ENCODE assay signal across 17 cellular contexts in genomic region chr11:116219171-116219635, GRCh38.
DNase-seq lines count a peak whose midpoint lies in the region; ATAC-seq and TF ChIP-seq lines count a peak whose summit lies in the region.
"Had no signal": no experiment of that assay in that cellular context is flagged by ENCODE, and none has a peak within 500 bp of the region (broad histone marks: within the 10 kb centered on the region; RNA-seq: fewer than 3 reads in every experiment).

No MANE protein-coding gene starts in this region.

- peaks cover 0 to 7% (median 0%) of the 10 kb centered on the region in 9 donors for H3K4me1 ChIP-seq in heart right ventricle
- H3K4me1 ChIP-seq in right atrium auricular region, result no peaks in the 10 kb centered on the region
- H3K4me1 ChIP-seq in foreskin keratinocyte, result no peaks in the 10 kb centered on the region
- H3K4me1 ChIP-seq: right lobe of liver had no signal

- no peak overlapping the region for H3K27ac Mint-ChIP-seq in activated naive CD8-positive, alpha-beta T cell treated with anti-CD3 and anti-CD28 coated beads, Interleukin-2, amount 50 U/mL, for 24 hours
- no peak overlapping the region for H3K27ac Mint-ChIP-seq in activated CD4-positive, alpha-beta memory T cell treated with anti-CD3 and anti-CD28 coated beads for 36 hours
- no peak overlapping the region for H3K27ac Mint-ChIP-seq in activated CD8-positive, alpha-beta memory T cell treated with anti-CD3 and anti-CD28 coated beads, Interleukin-2, amount 10 ng/mL, durations not matched to agents 7 days and 5 days
- H3K27ac Mint-ChIP-seq: activated naive CD8-positive, alpha-beta T cell treated with anti-CD3 and anti-CD28 coated beads for 36 hours had no signal

- ATAC-seq in heart right ventricle, result peak in 5 of 8 donors; percentile 9 to 64 (median 21)
- peak; percentile 24 for ATAC-seq in foreskin keratinocyte
- ATAC-seq in activated naive CD8-positive, alpha-beta T cell treated with anti-CD3 and anti-CD28 coated beads, Interleukin-2, amount 50 U/mL, for 24 hours, result no peak
- ATAC-seq in GM19463 (IDR thresholded peaks at IDR 0.05; ENCODE audit: unreplicated experiment), result no peak
- no peak for ATAC-seq in activated CD8-positive, alpha-beta memory T cell treated with anti-CD3 and anti-CD28 coated beads, Interleukin-2, amount 10 ng/mL, durations not matched to agents 7 days and 5 days
- ATAC-seq: right lobe of liver had no signal

- H3K4me3 Mint-ChIP-seq in activated naive CD8-positive, alpha-beta T cell treated with anti-CD3 and anti-CD28 coated beads, Interleukin-2, amount 50 U/mL, for 24 hours, result no peak overlapping the region
- no peak overlapping the region for H3K4me3 Mint-ChIP-seq in activated CD4-positive, alpha-beta memory T cell treated with anti-CD3 and anti-CD28 coated beads for 36 hours
- no peak overlapping the region for H3K4me3 Mint-ChIP-seq in activated CD8-positive, alpha-beta memory T cell treated with anti-CD3 and anti-CD28 coated beads, Interleukin-2, amount 10 ng/mL, durations not matched to agents 7 days and 5 days
- H3K4me3 Mint-ChIP-seq: activated naive CD8-positive, alpha-beta T cell treated with anti-CD3 and anti-CD28 coated beads for 36 hours; central memory CD8-positive, alpha-beta T cell had no signal

- H3K36me3 Mint-ChIP-seq in activated naive CD8-positive, alpha-beta T cell treated with anti-CD3 and anti-CD28 coated beads, Interleukin-2, amount 50 U/mL, for 24 hours (ENCODE audit: low read depth), result no peaks in the 10 kb centered on the region
- no peaks in the 10 kb centered on the region for H3K36me3 Mint-ChIP-seq in activated CD4-positive, alpha-beta memory T cell treated with anti-CD3 and anti-CD28 coated beads for 36 hours
- no peaks in the 10 kb centered on the region for H3K36me3 Mint-ChIP-seq in activated CD8-positive, alpha-beta memory T cell treated with anti-CD3 and anti-CD28 coated beads, Interleukin-2, amount 10 ng/mL, durations not matched to agents 7 days and 5 days
- H3K36me3 Mint-ChIP-seq: activated naive CD8-positive, alpha-beta T cell treated with anti-CD3 and anti-CD28 coated beads for 36 hours had no signal

- DNase-seq in heart right ventricle (peak in 1 of 2 donors; percentile 28), right atrium auricular region (ENCODE audit: low spot score) (no peak), NCI-H2171 treated with DMSO at 0.1 percent for 48 hours (lab: John Stamatoyannopoulos, UW) (peak; percentile 98), foreskin keratinocyte (peak in 1 of 2 donors; percentile 10)
- no peak for DNase-seq in activated naive CD8-positive, alpha-beta T cell treated with anti-CD3 and anti-CD28 coated beads, Interleukin-2, amount 50 U/mL, for 24 hours
- no peak for DNase-seq in activated CD4-positive, alpha-beta memory T cell treated with anti-CD3 and anti-CD28 coated beads for 36 hours
- DNase-seq in activated CD8-positive, alpha-beta memory T cell treated with anti-CD3 and anti-CD28 coated beads, Interleukin-2, amount 10 ng/mL, durations not matched to agents 7 days and 5 days, result no peak
- DNase-seq: activated naive CD8-positive, alpha-beta T cell treated with anti-CD3 and anti-CD28 coated beads for 36 hours; IMR-90; mesendoderm; NCI-H1048; right lobe of liver; stimulated activated CD4-positive, alpha-beta T cell treated with anti-CD3 and anti-CD28 coated beads, Interleukin-4, amount 100 ng/mL, for 1 hour had no signal

- H3K27me3 ChIP-seq in heart right ventricle (peaks cover 0 to 3% (median 0%) of the 10 kb centered on the region in 7 donors), right atrium auricular region (no peaks in the 10 kb centered on the region), foreskin keratinocyte (no peaks in the 10 kb centered on the region)
- H3K27me3 ChIP-seq: neutrophil, right lobe of liver, tibial nerve had no signal

- no peaks in the 10 kb centered on the region for H3K9me3 Mint-ChIP-seq in activated naive CD8-positive, alpha-beta T cell treated with anti-CD3 and anti-CD28 coated beads, Interleukin-2, amount 50 U/mL, for 24 hours
- H3K9me3 Mint-ChIP-seq in activated CD4-positive, alpha-beta memory T cell treated with anti-CD3 and anti-CD28 coated beads for 36 hours, result no peaks in the 10 kb centered on the region
- no peaks in the 10 kb centered on the region for H3K9me3 Mint-ChIP-seq in activated CD8-positive, alpha-beta memory T cell treated with anti-CD3 and anti-CD28 coated beads, Interleukin-2, amount 10 ng/mL, durations not matched to agents 7 days and 5 days (ENCODE audit: low read depth)
- H3K9me3 Mint-ChIP-seq: central memory CD8-positive, alpha-beta T cell had no signal

- POLR2A ChIA-PET in activated CD4-positive, alpha-beta memory T cell treated with anti-CD3 and anti-CD28 coated beads for 36 hours (lab: Charles Lee), result no interaction called here

- H3K4me1 Mint-ChIP-seq in activated naive CD8-positive, alpha-beta T cell treated with anti-CD3 and anti-CD28 coated beads, Interleukin-2, amount 50 U/mL, for 24 hours, result no peaks in the 10 kb centered on the region
- no peaks in the 10 kb centered on the region for H3K4me1 Mint-ChIP-seq in activated CD4-positive, alpha-beta memory T cell treated with anti-CD3 and anti-CD28 coated beads for 36 hours (ENCODE audit: low read depth)
- no peaks in the 10 kb centered on the region for H3K4me1 Mint-ChIP-seq in activated CD8-positive, alpha-beta memory T cell treated with anti-CD3 and anti-CD28 coated beads, Interleukin-2, amount 10 ng/mL, durations not matched to agents 7 days and 5 days
- H3K4me1 Mint-ChIP-seq: activated naive CD8-positive, alpha-beta T cell treated with anti-CD3 and anti-CD28 coated beads for 36 hours; central memory CD8-positive, alpha-beta T cell had no signal

- intact Hi-C loops in heart right ventricle (cut with DNase I), result loop anchor here in 1 of 10 donors (5.0 kb wide), 3 partner anchors 58 to 892 kb away; no protein-coding TSS in a partner anchor
- intact Hi-C loops in activated CD4-positive, alpha-beta memory T cell treated with anti-CD3 and anti-CD28 coated beads for 36 hours (cut with micrococcal nuclease), result no loop called here

- H3K27me3 Mint-ChIP-seq in activated naive CD8-positive, alpha-beta T cell treated with anti-CD3 and anti-CD28 coated beads, Interleukin-2, amount 50 U/mL, for 24 hours, result peaks cover 3% of the 10 kb centered on the region
- H3K27me3 Mint-ChIP-seq in activated CD4-positive, alpha-beta memory T cell treated with anti-CD3 and anti-CD28 coated beads for 36 hours, result no peaks in the 10 kb centered on the region
- no peaks in the 10 kb centered on the region for H3K27me3 Mint-ChIP-seq in activated CD8-positive, alpha-beta memory T cell treated with anti-CD3 and anti-CD28 coated beads, Interleukin-2, amount 10 ng/mL, durations not matched to agents 7 days and 5 days

- H3K9me3 ChIP-seq in heart right ventricle, result no peaks in the 10 kb centered on the region
- no peaks in the 10 kb centered on the region for H3K9me3 ChIP-seq in right atrium auricular region
- H3K9me3 ChIP-seq: neutrophil, right lobe of liver, tibial nerve had no signal

- no peak overlapping the region for H3K27ac ChIP-seq in heart right ventricle
- H3K27ac ChIP-seq in right atrium auricular region, result no peak overlapping the region
- no peak overlapping the region for H3K27ac ChIP-seq in foreskin keratinocyte
- H3K27ac ChIP-seq: neutrophil, right lobe of liver, tibial nerve had no signal

- whole genome bisulfite sequencing in heart right ventricle, 2 donors, result 50 to 57% methylated on average over 5 of the region's 5 CpGs

- no peak overlapping the region for H3K4me3 ChIP-seq in heart right ventricle
- no peak overlapping the region for H3K4me3 ChIP-seq in right atrium auricular region
- H3K4me3 ChIP-seq: right lobe of liver, tibial nerve had no signal

- H3K36me3 ChIP-seq in heart right ventricle (no peaks in the 10 kb centered on the region), right atrium auricular region (no peaks in the 10 kb centered on the region)
- H3K36me3 ChIP-seq: neutrophil, right lobe of liver, tibial nerve had no signal

- CTCF ChIA-PET in activated CD4-positive, alpha-beta memory T cell treated with anti-CD3 and anti-CD28 coated beads for 36 hours (lab: Charles Lee), result interaction anchor here (0.7 kb wide), 1 partner anchor 104 kb away, joined by 3 read pairs; no protein-coding TSS in a partner anchor
- CTCF ChIA-PET in activated CD8-positive, alpha-beta memory T cell treated with anti-CD3 and anti-CD28 coated beads, Interleukin-2, amount 10 ng/mL, durations not matched to agents 7 days and 5 days (lab: Charles Lee), result no interaction called here

- no peak for TF ChIP-seq CTCF in heart right ventricle (IDR thresholded peaks at IDR 0.05)
- TF ChIP-seq CTCF in right atrium auricular region (IDR thresholded peaks at IDR 0.05), result no peak
- TF ChIP-seq CTCF in foreskin keratinocyte (conservative IDR thresholded peaks at IDR 0.05), result no peak

Comparison
In these comparisons a context has a peak if more than half of its experiments do, and no peak if none do; other contexts are left out.
1. ATAC-seq: peak in heart right ventricle (5 of 8) and foreskin keratinocyte (single experiment); none in activated naive CD8-positive, alpha-beta T cell treated with anti-CD3 and anti-CD28 coated beads, Interleukin-2, amount 50 U/mL, for 24 hours (single experiment), GM19463 (single experiment) and activated CD8-positive, alpha-beta memory T cell treated with anti-CD3 and anti-CD28 coated beads, Interleukin-2, amount 10 ng/mL, durations not matched to agents 7 days and 5 days (single experiment).